In the genomic region with DNA sequence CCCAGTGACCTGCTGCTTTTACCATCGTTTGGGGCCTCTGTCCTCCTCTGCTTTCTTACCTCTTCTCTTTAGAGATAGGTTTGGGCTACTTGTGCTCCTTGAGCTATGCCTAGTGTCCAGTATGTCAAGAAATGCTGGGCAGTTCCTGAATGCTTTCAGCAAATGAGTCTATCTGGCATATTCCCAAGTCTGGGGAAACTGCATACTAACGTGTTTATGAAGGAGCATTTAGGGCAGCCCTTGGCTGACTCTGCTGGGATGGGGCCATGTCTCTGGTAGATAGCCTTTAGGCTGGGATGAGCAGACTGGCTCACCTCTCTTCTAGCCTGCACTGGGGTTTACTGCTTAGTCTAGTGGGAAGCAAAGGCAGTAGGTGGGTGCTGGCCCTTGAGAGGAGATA, we compare ENCODE assay signal across 20 cellular contexts. TPM values are rescaled to one million over a fixed set of nuclear protein-coding genes. Genes with fewer than 3 reads are reported as not detected.
DNase-seq lines count a peak whose midpoint lies in the region; ATAC-seq and TF ChIP-seq lines count a peak whose summit lies in the region.
"Had no signal": no experiment of that assay in that cellular context is flagged by ENCODE, and none has a peak within 500 bp of the region (broad histone marks: within the 10 kb centered on the region; RNA-seq: fewer than 3 reads in every experiment).

No MANE protein-coding gene starts in this region.

- H3K4me1 ChIP-seq in hepatocyte (ENCODE audit: insufficient read depth) (peaks cover 5% of the 10 kb centered on the region), tibial artery (peaks cover 6 to 71% (median 57%) of the 10 kb centered on the region in 4 donors)
- H3K4me1 ChIP-seq: A549, HAP-1 had no signal

- H3K27me3 ChIP-seq in hepatocyte (no peaks in the 10 kb centered on the region), tibial artery (no peaks in the 10 kb centered on the region)
- H3K27me3 ChIP-seq: SJSA1 had no signal

- H2AFZ ChIP-seq in hepatocyte: no peak overlapping the region

- peak overlapping the region; percentile 51 for H3K27ac Mint-ChIP-seq in activated naive CD4-positive, alpha-beta T cell treated with anti-CD3 and anti-CD28 coated beads, Interleukin-2, amount 50 U/mL, for 24 hours
- H3K27ac Mint-ChIP-seq in activated naive CD4-positive, alpha-beta T cell treated with anti-CD3 and anti-CD28 coated beads, Interleukin-2, amount 50 U/mL, for 72 hours: peak overlapping the region in 1 of 2 donors; percentile 2
- no peak overlapping the region for H3K27ac Mint-ChIP-seq in MCF 10A (ENCODE audit: low read depth, unreplicated experiment)
- H3K27ac Mint-ChIP-seq: activated naive CD8-positive, alpha-beta T cell treated with anti-CD3 and anti-CD28 coated beads, Interleukin-2, amount 10 ng/mL, durations not matched to agents 7 days and 5 days; type B pancreatic cell had no signal

- H3K9me3 Mint-ChIP-seq in activated naive CD4-positive, alpha-beta T cell treated with anti-CD3 and anti-CD28 coated beads, Interleukin-2, amount 50 U/mL, for 24 hours: no peaks in the 10 kb centered on the region
- no peaks in the 10 kb centered on the region for H3K9me3 Mint-ChIP-seq in activated naive CD4-positive, alpha-beta T cell treated with anti-CD3 and anti-CD28 coated beads, Interleukin-2, amount 50 U/mL, for 72 hours
- H3K9me3 Mint-ChIP-seq in MCF 10A (ENCODE audit: unreplicated experiment): no peaks in the 10 kb centered on the region
- H3K9me3 Mint-ChIP-seq: activated naive CD8-positive, alpha-beta T cell treated with anti-CD3 and anti-CD28 coated beads, Interleukin-2, amount 10 ng/mL, durations not matched to agents 7 days and 5 days; type B pancreatic cell had no signal

- no peaks in the 10 kb centered on the region for H3K36me3 ChIP-seq in hepatocyte (replicated peaks; ENCODE audit: insufficient read depth, low read depth)
- H3K36me3 ChIP-seq in tibial artery: peaks cover 0 to 29% (median 5%) of the 10 kb centered on the region in 3 donors

- no peak for ATAC-seq in activated naive CD4-positive, alpha-beta T cell treated with anti-CD3 and anti-CD28 coated beads, Interleukin-2, amount 50 U/mL, for 72 hours
- ATAC-seq in GM18873 (IDR thresholded peaks at IDR 0.05; ENCODE audit: low FRiP score, unreplicated experiment): no peak
- ATAC-seq: A549 had no signal

- H3K4me3 ChIP-seq in astrocyte of the spinal cord (ENCODE audit: low read depth, low read length) (no peak overlapping the region), hepatocyte (no peak overlapping the region), tibial artery (no peak overlapping the region)
- H3K4me3 ChIP-seq: A549, HAP-1, SJSA1, skin epidermis had no signal

- no TSS peak for BruUV-seq in MCF 10A (replicated peaks; lab: Mats Ljungman, UMichigan)

- CTCF ChIA-PET in MCF 10A (lab: Yijun Ruan, JAX): interaction anchor here (1.0 kb wide), 1 partner anchor 17 kb away, joined by 4 read pairs; no protein-coding TSS in a partner anchor

- in situ Hi-C loops in astrocyte of the spinal cord (cut with HindIII; ENCODE audit: low sequenced_read_pairs): no loop called here

- H3K27ac ChIP-seq in hepatocyte (no peak overlapping the region), tibial artery (peak overlapping the region; percentile 48 to 51)
- H3K27ac ChIP-seq: A549, SJSA1, WERI-Rb-1 had no signal

- no peak for TF ChIP-seq CTCF in astrocyte of the spinal cord (IDR thresholded peaks at IDR 0.05; ENCODE audit: low read depth, low read length)
- TF ChIP-seq CTCF in hepatocyte (IDR thresholded peaks at IDR 0.05; ENCODE audit: poor library complexity): no peak
- TF ChIP-seq CTCF in tibial artery (IDR thresholded peaks at IDR 0.05): no peak
- TF ChIP-seq CTCF in MCF 10A (IDR thresholded peaks at IDR 0.05; ENCODE audit: unreplicated experiment): no peak

- no peaks in the 10 kb centered on the region for H3K79me2 ChIP-seq in hepatocyte

- peaks cover 4% of the 10 kb centered on the region for H3K36me3 Mint-ChIP-seq in activated naive CD4-positive, alpha-beta T cell treated with anti-CD3 and anti-CD28 coated beads, Interleukin-2, amount 50 U/mL, for 24 hours
- peaks cover 0 to 6% of the 10 kb centered on the region in 2 donors for H3K36me3 Mint-ChIP-seq in activated naive CD4-positive, alpha-beta T cell treated with anti-CD3 and anti-CD28 coated beads, Interleukin-2, amount 50 U/mL, for 72 hours
- H3K36me3 Mint-ChIP-seq in MCF 10A (ENCODE audit: insufficient read depth, unreplicated experiment): peaks cover 33% of the 10 kb centered on the region

- no peaks in the 10 kb centered on the region for H4K20me1 ChIP-seq in hepatocyte (ENCODE audit: insufficient read depth, poor library complexity, severe bottlenecking)

- intact Hi-C loops in tibial artery (cut with DNase I; ENCODE audit: low total_unique reads): no loop called here
- intact Hi-C loops in MCF 10A (cut with micrococcal nuclease): no loop called here

- peaks cover 49% of the 10 kb centered on the region for H3K4me1 Mint-ChIP-seq in activated naive CD4-positive, alpha-beta T cell treated with anti-CD3 and anti-CD28 coated beads, Interleukin-2, amount 50 U/mL, for 24 hours
- H3K4me1 Mint-ChIP-seq in MCF 10A (ENCODE audit: insufficient read depth, unreplicated experiment): no peaks in the 10 kb centered on the region

- WGBS in hepatocyte (ENCODE audit: low lambda C conversion rate, missing lambda C conversion rate): 73% methylated on average over 2 of the region's 2 CpGs

- H3K4me2 ChIP-seq in hepatocyte: no peak overlapping the region
- H3K4me2 ChIP-seq: A549 had no signal

- no peaks in the 10 kb centered on the region for H3K9me3 ChIP-seq in hepatocyte (ENCODE audit: low read depth)
- no peaks in the 10 kb centered on the region for H3K9me3 ChIP-seq in tibial artery
- H3K9me3 ChIP-seq: A549, HAP-1, SJSA1 had no signal

- H3K9me2 ChIP-seq in hepatocyte (replicated peaks; ENCODE audit: insufficient read depth): no peaks in the 10 kb centered on the region

- H3K27me3 Mint-ChIP-seq in activated naive CD4-positive, alpha-beta T cell treated with anti-CD3 and anti-CD28 coated beads, Interleukin-2, amount 50 U/mL, for 24 hours: no peaks in the 10 kb centered on the region
- H3K27me3 Mint-ChIP-seq in MCF 10A (ENCODE audit: insufficient read depth, unreplicated experiment): no peaks in the 10 kb centered on the region
- H3K27me3 Mint-ChIP-seq: activated naive CD8-positive, alpha-beta T cell treated with anti-CD3 and anti-CD28 coated beads, Interleukin-2, amount 10 ng/mL, durations not matched to agents 7 days and 5 days; type B pancreatic cell had no signal

- DNase-seq in activated naive CD4-positive, alpha-beta T cell treated with anti-CD3 and anti-CD28 coated beads, Interleukin-2, amount 50 U/mL, for 72 hours (ENCODE audit: low spot score in 2 of 2): no peak
- DNase-seq in astrocyte of the spinal cord (ENCODE audit: low read depth, low spot score): peak; percentile 69
- DNase-seq in hepatocyte (ENCODE audit: low spot score): peak; percentile 36
- DNase-seq in tibial artery: no peak
- DNase-seq in glomerular visceral epithelial cell (ENCODE audit: extremely low spot score): no peak
- no peak for DNase-seq in MCF 10A (ENCODE audit: unreplicated experiment)
- DNase-seq: activated CD8-positive, alpha-beta memory T cell treated with anti-CD3 and anti-CD28 coated beads, Interleukin-2, amount 50 U/mL, for 4 hours; activated naive CD8-positive, alpha-beta T cell treated with anti-CD3 and anti-CD28 coated beads, Interleukin-2, amount 10 ng/mL, durations not matched to agents 7 days and 5 days; DMS79 treated with DMSO at 0.1 percent for 48 hours; head of caudate nucleus; left cardiac atrium; NCI-H2171; WERI-Rb-1 had no signal

- H3K4me3 Mint-ChIP-seq in activated naive CD4-positive, alpha-beta T cell treated with anti-CD3 and anti-CD28 coated beads, Interleukin-2, amount 50 U/mL, for 24 hours: no peak overlapping the region
- no peak overlapping the region for H3K4me3 Mint-ChIP-seq in MCF 10A (ENCODE audit: unreplicated experiment)
- H3K4me3 Mint-ChIP-seq: activated naive CD8-positive, alpha-beta T cell treated with anti-CD3 and anti-CD28 coated beads, Interleukin-2, amount 10 ng/mL, durations not matched to agents 7 days and 5 days; type B pancreatic cell had no signal

- POLR2A ChIA-PET in MCF 10A (lab: Yijun Ruan, JAX): no interaction called here

RNA-seq across cellular contexts. Expression of a gene that starts 43.7 kb away (rescaled TPM):
- total RNA-seq in activated naive CD4-positive, alpha-beta T cell treated with anti-CD3 and anti-CD28 coated beads, Interleukin-2, amount 50 U/mL, for 72 hours: 1 to 10 TPM in 1 of 2 donors, under 1 TPM in 1; 0.20 to 1.6 TPM
- 6.1 and 9.7 TPM in 2 replicates for total RNA-seq in hepatocyte
- 6.9 and 10.8 TPM in 2 replicates for polyA plus RNA-seq in hepatocyte
- total RNA-seq in MCF 10A (2022): 13.3 and 32.8 TPM in 2 replicates

Comparison
In these comparisons a context has a peak if more than half of its experiments do, and no peak if none do; other contexts are left out.
1. DNase-seq: peak in astrocyte of the spinal cord (single experiment) and hepatocyte (single experiment); none in activated naive CD4-positive, alpha-beta T cell treated with anti-CD3 and anti-CD28 coated beads, Interleukin-2, amount 50 U/mL, for 72 hours (0 of 2), tibial artery (0 of 2), glomerular visceral epithelial cell (single experiment) and MCF 10A (single experiment).